Comparison of ENCODE assay signal across 10 cellular contexts in the genomic region with DNA sequence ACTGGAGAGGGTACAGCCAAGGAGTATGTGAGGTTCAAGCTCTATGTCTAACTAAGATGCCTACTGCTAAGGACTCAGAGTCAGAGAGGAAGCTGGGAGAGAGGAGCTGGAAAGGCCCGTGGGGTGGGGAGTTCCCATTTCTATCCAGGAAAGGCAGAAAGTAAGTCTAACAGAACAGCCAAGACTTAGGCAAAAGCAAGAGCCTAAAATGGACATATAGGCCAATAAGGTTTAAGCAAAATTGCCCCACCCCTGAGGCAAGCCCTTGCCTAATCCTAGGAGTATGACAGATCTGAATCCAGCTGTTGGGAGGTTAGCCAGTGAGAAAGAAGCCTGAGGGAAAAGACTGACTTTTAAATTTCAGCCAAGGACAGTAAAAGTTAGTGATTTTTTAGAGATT. TPM values are rescaled to one million over a fixed set of nuclear protein-coding genes. Genes with fewer than 3 reads are reported as not detected.
DNase-seq lines count a peak whose midpoint lies in the region; ATAC-seq and TF ChIP-seq lines count a peak whose summit lies in the region.
"Had no signal": no experiment of that assay in that cellular context is flagged by ENCODE, and none has a peak within 500 bp of the region (broad histone marks: within the 10 kb centered on the region; RNA-seq: fewer than 3 reads in every experiment).

No MANE protein-coding gene starts in this region.

- no peaks in the 10 kb centered on the region for H3K27me3 ChIP-seq in SK-N-SH (ENCODE audit: insufficient read depth)

- H3K4me3 ChIP-seq in SK-N-SH (ENCODE audit: low read depth in 2 of 2, low read length in 1 of 2), result no peak overlapping the region

- POLR2A ChIA-PET in SK-N-SH (lab: Yijun Ruan, JAX), result interaction anchor here (0.6 to 2.0 kb wide), 3 partner anchors 21 to 932 kb away, joined by 3 to 15 read pairs (median 3); partner anchors contain the start of genes NIT1, PFDN2 and USF1

- no peak overlapping the region for H2AFZ ChIP-seq in SK-N-SH (ENCODE audit: low read depth)

- H3K4me1 ChIP-seq in SK-N-SH (ENCODE audit: control insufficient read depth in 1 of 2, insufficient read depth in 2 of 2, low read depth in 1 of 2, low read length in 1 of 2), result peaks cover 6 to 7% of the 10 kb centered on the region in 2 experiments; a peak in 1 of 4 replicates

- H4K20me1 ChIP-seq in SK-N-SH (ENCODE audit: insufficient read depth), result no peaks in the 10 kb centered on the region

- no peak overlapping the region for H3K9ac ChIP-seq in SK-N-SH

- TF ChIP-seq RAD21 in SK-N-SH (IDR thresholded peaks at IDR 0.05; ENCODE audit: low read length), result no peak

- ATAC-seq in HG02981 (IDR thresholded peaks at IDR 0.05; ENCODE audit: unreplicated experiment), result peak; percentile 1

- peaks cover 24% of the 10 kb centered on the region for H3F3A ChIP-seq in SK-N-SH (replicated peaks; ENCODE audit: insufficient read depth)

- H3K79me2 ChIP-seq in SK-N-SH (ENCODE audit: insufficient read depth), result no peaks in the 10 kb centered on the region

- peaks cover 10 to 19% of the 10 kb centered on the region in 2 experiments for H3K36me3 ChIP-seq in SK-N-SH (replicated peaks in 1 of 2; ENCODE audit: control insufficient read depth in 1 of 2, insufficient read depth in 2 of 2, low read length in 1 of 2)

- TF ChIP-seq CTCF in SK-N-SH (IDR thresholded peaks at IDR 0.05), result no peak

- H3K9me2 ChIP-seq in SK-N-SH, result no peaks in the 10 kb centered on the region

- CTCF ChIA-PET in SK-N-SH (lab: Yijun Ruan, JAX), result interaction anchor here (0.8 to 8.2 kb wide), 16 partner anchors 12 to 259 kb away, joined by 3 to 198 read pairs (median 6); partner anchors contain the start of genes ARHGAP30, DEDD, NECTIN4 and PPOX

- 71% methylated on average over 1 of the region's 1 CpG for WGBS in SK-N-SH (ENCODE audit: low lambda C conversion rate)

- DNase-seq in AML-193 (lab: John Stamatoyannopoulos, UW), result peak; percentile 61 to 66
- DNase-seq in epidermal melanocyte (ENCODE audit: insufficient read length, low spot score), result peak; percentile 59
- peak; percentile 20 for DNase-seq in mesenteric fat pad (ENCODE audit: low spot score)
- no peak for DNase-seq in DMS153 treated with DMSO at 0.1 percent for 48 hours (lab: John Stamatoyannopoulos, UW; ENCODE audit: unreplicated experiment)
- no peak for DNase-seq in midbrain (lab: John Stamatoyannopoulos, UW)
- no peak for DNase-seq in SK-N-SH
- no peak for DNase-seq in HuH-7 (ENCODE audit: low spot score)
- DNase-seq: stimulated activated CD4-positive, alpha-beta T cell treated with anti-CD3 and anti-CD28 coated beads, Interleukin-15, amount 100 ng/mL, for 24 hours had no signal

- no peak overlapping the region for H3K4me2 ChIP-seq in SK-N-SH

- no peaks in the 10 kb centered on the region for H3K9me3 ChIP-seq in SK-N-SH

- no peak for TF ChIP-seq EP300 in SK-N-SH (IDR thresholded peaks at IDR 0.05; ENCODE audit: borderline replicate concordance in 1 of 2, low read depth in 1 of 2, low read length in 1 of 2)

- no peak overlapping the region for H3K27ac ChIP-seq in SK-N-SH (ENCODE audit: low read depth in 2 of 2, low read length in 1 of 2)

TF ChIP-seq in SK-N-SH, 30 proteins besides CTCF, POLR2A, EP300 and RAD21:
- TF ChIP-seq REST (IDR thresholded peaks at IDR 0.05; ENCODE audit: low read depth, low read length) (no peak), MEF2A (IDR thresholded peaks at IDR 0.05; ENCODE audit: borderline replicate concordance, low read depth) (no peak), YY1 (IDR thresholded peaks at IDR 0.05; ENCODE audit: low read depth) (no peak), MXI1 (IDR thresholded peaks at IDR 0.05; ENCODE audit: low read depth, low read length) (no peak), SIN3A (IDR thresholded peaks at IDR 0.05; ENCODE audit: borderline replicate concordance, low read depth, low read length) (no peak), NFIC (IDR thresholded peaks at IDR 0.05; ENCODE audit: borderline replicate concordance) (no peak), JUND (IDR thresholded peaks at IDR 0.05) (no peak), CHD2 (IDR thresholded peaks at IDR 0.05; ENCODE audit: low read length, partially characterized antibody) (no peak), TCF12 (IDR thresholded peaks at IDR 0.05) (no peak), TEAD4 (IDR thresholded peaks at IDR 0.05; ENCODE audit: borderline replicate concordance, insufficient read depth) (no peak), RFX5 (IDR thresholded peaks at IDR 0.05; ENCODE audit: low read length) (no peak), FOXM1 (IDR thresholded peaks at IDR 0.05; ENCODE audit: low read depth) (no peak), FOXJ3 (CRISPR knock-in tag; IDR thresholded peaks at IDR 0.05) (no peak), EZH2phosphoT487 (IDR thresholded peaks at IDR 0.05; ENCODE audit: borderline replicate concordance, low read depth) (no peak), RCOR1 (IDR thresholded peaks at IDR 0.05; ENCODE audit: low read length) (no peak), SMC3 (IDR thresholded peaks at IDR 0.05; ENCODE audit: low read depth, low read length) (no peak), ELF1 (IDR thresholded peaks at IDR 0.05) (no peak)
- TF ChIP-seq, protein P1, sequence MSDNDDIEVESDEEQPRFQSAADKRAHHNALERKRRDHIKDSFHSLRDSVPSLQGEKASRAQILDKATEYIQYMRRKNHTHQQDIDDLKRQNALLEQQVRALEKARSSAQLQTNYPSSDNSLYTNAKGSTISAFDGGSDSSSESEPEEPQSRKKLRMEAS (IDR thresholded peaks at IDR 0.05; ENCODE audit: low read depth), result no peak

RNA-seq across cellular contexts. Expression of gene KLHDC9, which starts 1.6 kb away (rescaled TPM):
- total RNA-seq in mesenteric fat pad, result not detected
- 4.4 and 4.7 TPM in 2 replicates for polyA plus RNA-seq in SK-N-SH (2012; rRNA removed)
- polyA plus RNA-seq in SK-N-SH (2012; cell fraction: cytosol; rRNA removed), result 3.8 and 4.9 TPM in 2 replicates
- polyA plus RNA-seq in SK-N-SH (2012; cell fraction: nucleus; rRNA removed), result 11.9 and 12.4 TPM in 2 replicates
- total RNA-seq: T-helper 1 cell treated with Interleukin-12 subunit alpha and Interleukin-12 subunit beta and Interleukin-4 antibody, amounts not matched to agents 30 ng/mL and 1 ng/mL, for 36 hours had no signal

RNA-seq across cellular contexts. Expression of gene NECTIN4, which starts 7.2 kb away (rescaled TPM):
- total RNA-seq in mesenteric fat pad, result not detected
- polyA plus RNA-seq in SK-N-SH (2012; rRNA removed), result 0.59 and 1.9 TPM in 2 replicates
- polyA plus RNA-seq in SK-N-SH (2012; cell fraction: cytosol; rRNA removed), result 1.0 and 1.2 TPM in 2 replicates
- 0.39 and 0.99 TPM in 2 replicates for polyA plus RNA-seq in SK-N-SH (2012; cell fraction: nucleus; rRNA removed)
- total RNA-seq: T-helper 1 cell treated with Interleukin-12 subunit alpha and Interleukin-12 subunit beta and Interleukin-4 antibody, amounts not matched to agents 30 ng/mL and 1 ng/mL, for 36 hours had no signal

RNA-seq across cellular contexts. Expression of gene PFDN2, which starts 21.3 kb away (rescaled TPM):
- total RNA-seq in mesenteric fat pad, result 66.9 TPM
- polyA plus RNA-seq in SK-N-SH (2012; rRNA removed), result 340 and 445 TPM in 2 replicates
- polyA plus RNA-seq in SK-N-SH (2012; cell fraction: cytosol; rRNA removed), result 565 and 761 TPM in 2 replicates
- 81.8 and 90.8 TPM in 2 replicates for polyA plus RNA-seq in SK-N-SH (2012; cell fraction: nucleus; rRNA removed)

RNA-seq across cellular contexts. Expression of gene NIT1, which starts 21.4 kb away (rescaled TPM):
- total RNA-seq in mesenteric fat pad, result 32.7 TPM
- polyA plus RNA-seq in SK-N-SH (2012; rRNA removed), result 38.7 and 48.9 TPM in 2 replicates
- polyA plus RNA-seq in SK-N-SH (2012; cell fraction: cytosol; rRNA removed), result 18.6 and 31.2 TPM in 2 replicates
- 147 and 155 TPM in 2 replicates for polyA plus RNA-seq in SK-N-SH (2012; cell fraction: nucleus; rRNA removed)

RNA-seq across cellular contexts. Expression of gene ARHGAP30, which starts 26.8 kb away (rescaled TPM):
- total RNA-seq in mesenteric fat pad, result 26.0 TPM
- 0.05 TPM in 1 of 2 replicates, not detected in the other for polyA plus RNA-seq in SK-N-SH (2012; rRNA removed)
- 0.04 TPM in 2 replicates for polyA plus RNA-seq in SK-N-SH (2012; cell fraction: cytosol; rRNA removed)
- 0.15 and 0.25 TPM in 2 replicates for polyA plus RNA-seq in SK-N-SH (2012; cell fraction: nucleus; rRNA removed)

Comparison
In these comparisons a context has a peak if more than half of its experiments do, and no peak if none do; other contexts are left out.
1. DNase-seq: peak in AML-193 (2 of 2), epidermal melanocyte (single experiment) and mesenteric fat pad (single experiment); none in DMS153 treated with DMSO at 0.1 percent for 48 hours (single experiment), midbrain (single experiment), SK-N-SH (single experiment) and HuH-7 (single experiment).